In the genomic region with DNA sequence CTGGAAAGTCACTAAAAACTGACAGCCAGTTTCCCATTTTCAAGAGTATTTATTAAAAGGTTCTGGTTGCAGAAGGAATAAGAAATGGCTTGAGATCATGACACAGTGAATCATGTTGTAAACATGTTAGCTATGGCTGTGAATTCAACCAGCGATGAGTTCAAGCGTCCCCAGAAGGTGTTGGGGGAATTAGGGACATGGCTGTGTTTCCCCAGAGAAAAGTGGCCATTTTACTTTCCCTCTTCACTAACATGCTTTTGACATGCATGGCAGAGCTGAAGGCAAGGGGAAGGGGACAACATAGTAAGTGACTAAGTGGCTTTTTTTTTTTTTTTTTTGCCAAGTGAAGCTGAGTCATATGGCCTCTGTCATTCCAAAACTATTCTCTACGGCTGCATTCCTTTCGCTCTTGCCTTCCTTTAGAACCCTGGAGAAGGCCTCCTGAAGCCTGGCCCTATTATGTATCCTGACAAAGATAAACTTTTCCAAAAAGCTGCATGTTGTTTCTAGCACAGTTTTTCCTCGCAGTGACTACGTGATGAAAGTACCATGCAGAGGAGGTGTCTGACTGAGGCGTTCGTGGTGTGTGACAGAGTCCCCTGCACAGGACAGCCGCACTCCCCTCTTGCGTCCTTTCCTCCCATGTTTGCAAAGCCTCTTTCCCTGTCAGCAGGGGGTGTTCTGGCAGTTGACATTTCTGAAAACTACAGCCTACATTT, we compare ENCODE assay signal across 9 cellular contexts. TPM values are rescaled to one million over a fixed set of nuclear protein-coding genes. Genes with fewer than 3 reads are reported as not detected.
DNase-seq lines count a peak whose midpoint lies in the region; ATAC-seq and TF ChIP-seq lines count a peak whose summit lies in the region.
"Had no signal": no experiment of that assay in that cellular context is flagged by ENCODE, and none has a peak within 500 bp of the region (broad histone marks: within the 10 kb centered on the region; RNA-seq: fewer than 3 reads in every experiment).

No MANE protein-coding gene starts in this region.

- no peaks in the 10 kb centered on the region for H3K9me3 ChIP-seq in MG63
- H3K9me3 ChIP-seq in psoas muscle: no peaks in the 10 kb centered on the region

- no peak overlapping the region for H3K4me3 ChIP-seq in MG63
- peak overlapping the region; percentile 49 for H3K4me3 ChIP-seq in psoas muscle

- H3K27me3 ChIP-seq in MG63 (no peaks in the 10 kb centered on the region), psoas muscle (ENCODE audit: insufficient read depth in 3 of 3, low read length in 2 of 3) (no peaks in the 10 kb centered on the region)

- H3K27ac ChIP-seq in psoas muscle: peak overlapping the region; percentile 81
- H3K27ac ChIP-seq: HL-60 had no signal

- DNase-seq in MG63 (peak; percentile 55), fibroblast of gingiva (ENCODE audit: low read depth) (peak; percentile 85), psoas muscle (no peak), DMS79 treated with DMSO at 0.1 percent for 48 hours (lab: John Stamatoyannopoulos, UW) (no peak), NCI-H2171 treated with DMSO at 0.1 percent for 48 hours (lab: John Stamatoyannopoulos, UW) (no peak)

- ATAC-seq in GM18858 (IDR thresholded peaks at IDR 0.05; ENCODE audit: unreplicated experiment) (peak; percentile 51), psoas muscle (peak; percentile 81 to 83 (median 82)), HG02938 (IDR thresholded peaks at IDR 0.05; ENCODE audit: unreplicated experiment) (no peak), HG02798 (IDR thresholded peaks at IDR 0.05; ENCODE audit: poor library complexity, unreplicated experiment) (no peak)

- H3K36me3 ChIP-seq in MG63 (peaks cover 44% of the 10 kb centered on the region), psoas muscle (ENCODE audit: insufficient read depth in 1 of 2, low read depth in 1 of 2) (no peaks in the 10 kb centered on the region)

- WGBS in psoas muscle, 3 donors: 16 to 46% (median 21%) methylated on average over 10 of the region's 10 CpGs

- no peak for TF ChIP-seq CTCF in psoas muscle (IDR thresholded peaks at IDR 0.05)

- H3K4me1 ChIP-seq in psoas muscle: peaks cover 52% of the 10 kb centered on the region

- intact Hi-C loops in psoas muscle (cut with DNase I): loop anchor here (5.0 to 10.0 kb wide), 2 partner anchors 67 to 189 kb away; no protein-coding TSS in a partner anchor

RNA-seq across cellular contexts. Expression of a gene that starts 46.9 kb away (rescaled TPM):
- 20.3 and 21.0 TPM in 2 replicates for total RNA-seq in MG63 (2014; rRNA removed; shearing (Covaris generic); ENCODE audit: low replicate concordance)
- total RNA-seq in psoas muscle: 10 to 100 TPM; 14.1 to 39.7 (median 22.1) TPM
- 10 to 100 TPM in 1 of 3 donors, 1 to 10 TPM in 2; 3.6 to 10.9 (median 5.5) TPM for polyA plus RNA-seq in psoas muscle

Comparison
In these comparisons a context has a peak if more than half of its experiments do, and no peak if none do; other contexts are left out.
1. ATAC-seq: peak in GM18858 (single experiment) and psoas muscle (4 of 4); none in HG02938 (single experiment) and HG02798 (single experiment).
2. DNase-seq: peak in MG63 (single experiment) and fibroblast of gingiva (single experiment); none in psoas muscle (0 of 2), DMS79 treated with DMSO at 0.1 percent for 48 hours (single experiment) and NCI-H2171 treated with DMSO at 0.1 percent for 48 hours (single experiment).